8 cellular contexts compared by ENCODE assay signal in the genomic region with DNA sequence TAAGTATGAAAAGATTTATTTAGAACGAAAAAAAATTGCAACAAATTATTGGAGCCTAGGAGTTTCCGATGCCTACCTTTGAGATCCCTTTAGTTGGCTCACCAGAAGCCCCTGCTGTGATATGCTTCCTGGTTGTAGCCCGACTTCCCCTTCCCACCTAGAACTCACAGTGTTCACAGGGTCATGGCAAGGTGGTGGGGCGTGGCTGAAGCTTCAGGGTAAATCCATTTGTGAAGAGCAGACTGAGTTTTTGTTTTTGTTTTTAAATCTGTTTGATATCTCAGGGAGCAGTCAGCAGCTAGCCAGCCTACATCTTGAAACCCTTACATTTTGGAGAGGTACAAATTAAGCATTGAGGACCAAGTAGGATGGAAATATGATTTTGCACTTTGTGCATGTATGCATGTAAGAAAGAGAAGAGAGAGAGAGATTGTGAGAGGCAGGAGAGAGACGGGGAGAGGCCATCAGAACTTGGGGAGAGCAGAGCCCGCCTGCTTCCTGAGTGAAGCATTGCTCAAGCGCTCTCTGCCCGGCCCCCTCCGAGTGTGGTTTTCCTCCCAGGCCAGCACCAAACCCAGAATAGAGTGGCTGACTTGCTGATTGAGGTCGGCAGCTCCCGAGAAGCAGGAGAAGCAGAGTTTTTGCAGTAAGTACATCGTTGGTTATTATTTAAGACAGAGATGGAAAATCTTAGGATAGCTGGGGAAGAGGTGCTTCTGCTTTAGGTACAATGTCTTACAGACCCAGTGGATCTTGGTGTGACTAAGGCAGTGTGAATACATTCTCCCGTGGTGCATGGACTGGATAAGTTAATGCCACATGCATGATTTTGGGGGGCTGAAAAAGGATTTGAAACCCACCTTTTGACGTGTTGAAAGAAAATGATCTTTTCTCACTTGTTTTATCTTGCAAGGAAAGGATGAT.
A peak's percentile ranks its signal among the peaks of the same experiment; 100 is the strongest.
DNase-seq lines count a peak whose midpoint lies in the region; ATAC-seq, FAIRE-seq and TF ChIP-seq lines count a peak whose summit lies in the region.

No MANE protein-coding gene starts in this region.

- no peak overlapping the region for H3K4me2 ChIP-seq in IMR-90 (ENCODE audit: low read depth, low read length)

- BruUV-seq in IMR-90 (replicated peaks; lab: Mats Ljungman, UMichigan): no TSS peak

- peaks cover 17% of the 10 kb centered on the region; the same call in 1 of the 2 replicates for H3K27me3 ChIP-seq in IMR-90 (ENCODE audit: control insufficient read depth, insufficient read depth, low read length)

- peak; percentile 96 for FAIRE-seq in GM12891 (lab: Jason Lieb, UNC)

- no peak overlapping the region for H2BK15ac ChIP-seq in IMR-90 (ENCODE audit: low read depth, low read length)

- H3K36me3 ChIP-seq in IMR-90 (ENCODE audit: control insufficient read depth, insufficient read depth, low read length): no peaks in the 10 kb centered on the region

- no peak overlapping the region for H3K27ac ChIP-seq in IMR-90 (ENCODE audit: insufficient read depth, low read length)

- POLR2A ChIA-PET in IMR-90 (lab: Charles Lee; ENCODE audit: unreplicated experiment): no interaction called here

- no peak overlapping the region for H2BK120ac ChIP-seq in IMR-90 (ENCODE audit: low read depth, low read length)

- TF ChIP-seq POLR2A in GM12891 (IDR thresholded peaks at IDR 0.05; ENCODE audit: low read depth, low read length) (no peak), IMR-90 (IDR thresholded peaks at IDR 0.05; ENCODE audit: low read depth, low read length) (no peak)

- no peak for TF ChIP-seq RAD21 in IMR-90 (IDR thresholded peaks at IDR 0.05; ENCODE audit: low read length)

- H3K18ac ChIP-seq in IMR-90 (ENCODE audit: low read depth, low read length): no peak overlapping the region

- no peak overlapping the region for H2BK20ac ChIP-seq in IMR-90 (ENCODE audit: low read depth, low read length)

- H3K14ac ChIP-seq in IMR-90 (replicated peaks; ENCODE audit: low read depth, low read length): no peak overlapping the region

- H3K9me3 ChIP-seq in IMR-90 (ENCODE audit: control insufficient read depth, insufficient read depth, low read length): no peaks in the 10 kb centered on the region

- H4K91ac ChIP-seq in IMR-90 (ENCODE audit: insufficient read depth, low read depth, low read length): no peak overlapping the region

- no peak overlapping the region for H3K23ac ChIP-seq in IMR-90 (ENCODE audit: low read depth, low read length)

- peak; percentile 78 for ATAC-seq in IMR-90 (ENCODE audit: low read depth)
- peak; percentile 94 for ATAC-seq in left ventricle myocardium superior
- ATAC-seq in HG02763 (IDR thresholded peaks at IDR 0.05; ENCODE audit: unreplicated experiment): no peak

- in situ Hi-C loops in IMR-90 (cut with MboI; ENCODE audit: low sequenced_read_pairs): no loop called here

- no peaks in the 10 kb centered on the region for H4K20me1 ChIP-seq in IMR-90 (ENCODE audit: insufficient read depth, low read length)

- no peak overlapping the region for H2AK9ac ChIP-seq in IMR-90 (replicated peaks; ENCODE audit: low read depth, low read length, poor library complexity)

- H3K56ac ChIP-seq in IMR-90 (ENCODE audit: extremely low read depth, insufficient read depth, low read length): no peak overlapping the region

- no peaks in the 10 kb centered on the region for H3K79me1 ChIP-seq in IMR-90 (ENCODE audit: low read depth in 1 of 2, low read length in 2 of 2)

- 11% methylated on average over 4 of the region's 14 CpGs; no CpG with 5 or more reads in 1 of the 2 experiments for WGBS in IMR-90 (ENCODE audit: extremely low coverage in 2 of 2, insufficient read length in 1 of 2), 2 experiments

- no peak for DNase-seq in GM12891 (ENCODE audit: insufficient read length, low spot score)
- DNase-seq in IMR-90: peak; percentile 10
- peak; percentile 23 for DNase-seq in activated T-cell treated with anti-CD3 and anti-CD28 coated beads, Interleukin-2, amount 50 U/mL, for 1 hour
- peak; percentile 73 for DNase-seq in left ventricle myocardium superior
- DNase-seq in stimulated activated CD8-positive, alpha-beta memory T cell treated with anti-CD3 and anti-CD28 coated beads, Interleukin-4, amount 100 ng/mL, for 1 hour (ENCODE audit: low read depth in 2 of 2, low spot score in 1 of 2): peak; percentile 16 to 26
- DNase-seq in NCI-H524 treated with DMSO at 0.1 percent for 48 hours (lab: John Stamatoyannopoulos, UW): no peak
- DNase-seq in SHP77 treated with DMSO at 0.1 percent for 48 hours (lab: John Stamatoyannopoulos, UW): no peak

- no peaks in the 10 kb centered on the region; the same call in 1 of the 2 replicates for H3K4me1 ChIP-seq in IMR-90 (ENCODE audit: control insufficient read depth, insufficient read depth, low read length)

- no peak overlapping the region for H2AFZ ChIP-seq in IMR-90 (replicated peaks; ENCODE audit: low read length, poor library complexity)

- H2AK5ac ChIP-seq in IMR-90 (ENCODE audit: low read depth, low read length): no peak overlapping the region

- no peak overlapping the region for H3K4me3 ChIP-seq in IMR-90 (ENCODE audit: insufficient read depth, low read depth, low read length)

- H4K5ac ChIP-seq in IMR-90 (ENCODE audit: low read depth, low read length): no peak overlapping the region

- no peak overlapping the region for H3K4ac ChIP-seq in IMR-90 (ENCODE audit: low read depth, low read length)

- dilution Hi-C loops in IMR-90 (cut with HindIII; ENCODE audit: low sequenced_read_pairs, unreplicated experiment): no loop called here

- no peaks in the 10 kb centered on the region for H3K9me1 ChIP-seq in IMR-90 (ENCODE audit: insufficient read depth, low read length)

- H3K9ac ChIP-seq in IMR-90 (ENCODE audit: low read depth, low read length): no peak overlapping the region

- no peak for TF ChIP-seq CTCF in IMR-90 (conservative IDR thresholded peaks at IDR 0.05; ENCODE audit: low read depth, low read length)

- no peak overlapping the region for H2BK5ac ChIP-seq in IMR-90 (ENCODE audit: low read depth, low read length, poor library complexity, severe bottlenecking)

- H4K8ac ChIP-seq in IMR-90 (ENCODE audit: low read depth in 2 of 2, low read length in 2 of 2): no peak overlapping the region

- CTCF ChIA-PET in IMR-90 (lab: Yijun Ruan, JAX): no interaction called here

- intact Hi-C loops in IMR-90 (cut with micrococcal nuclease): no loop called here
- intact Hi-C loops in left ventricle myocardium superior (cut with micrococcal nuclease): no loop called here

TF ChIP-seq in GM12891, 5 proteins besides CTCF, POLR2A, EP300 and RAD21:
- TF ChIP-seq POU2F2 (IDR thresholded peaks at IDR 0.05; ENCODE audit: low read depth, low read length): no peak
- no peak for TF ChIP-seq PAX5 (IDR thresholded peaks at IDR 0.05; ENCODE audit: insufficient read depth, low read length, severe bottlenecking)
- TF ChIP-seq TAF1 (IDR thresholded peaks at IDR 0.05; ENCODE audit: low read depth, low read length): no peak
- peak; percentile 69 for TF ChIP-seq SPI1 (IDR thresholded peaks at IDR 0.05; ENCODE audit: low read depth, low read length)
- TF ChIP-seq POLR2AphosphoS5 (IDR thresholded peaks at IDR 0.05; ENCODE audit: low read depth, low read length): no peak

TF ChIP-seq in IMR-90, 13 proteins besides CTCF, POLR2A, EP300 and RAD21:
- TF ChIP-seq FOS (IDR thresholded peaks at IDR 0.05; ENCODE audit: low read depth, low read length) (no peak), SMC3 (IDR thresholded peaks at IDR 0.05; ENCODE audit: low read depth, low read length) (no peak), RFX5 (IDR thresholded peaks at IDR 0.05; ENCODE audit: low read depth, low read length) (no peak), MAZ (IDR thresholded peaks at IDR 0.05; ENCODE audit: borderline replicate concordance, low read depth, low read length) (no peak), MXI1 (IDR thresholded peaks at IDR 0.05; ENCODE audit: borderline replicate concordance, low read depth, low read length) (no peak), BHLHE40 (IDR thresholded peaks at IDR 0.05; ENCODE audit: low read depth, low read length) (no peak), CEBPB (IDR thresholded peaks at IDR 0.05; ENCODE audit: low read depth, low read length) (no peak), CHD1 (IDR thresholded peaks at IDR 0.05; ENCODE audit: low read depth, low read length) (no peak), MAFK (IDR thresholded peaks at IDR 0.05; ENCODE audit: low read depth, low read length) (no peak), RCOR1 (IDR thresholded peaks at IDR 0.05; ENCODE audit: insufficient replicate concordance, low read length) (no peak), NFE2L2 (IDR thresholded peaks at IDR 0.05; ENCODE audit: low read depth, low read length) (no peak)
- TF ChIP-seq, protein P1, sequence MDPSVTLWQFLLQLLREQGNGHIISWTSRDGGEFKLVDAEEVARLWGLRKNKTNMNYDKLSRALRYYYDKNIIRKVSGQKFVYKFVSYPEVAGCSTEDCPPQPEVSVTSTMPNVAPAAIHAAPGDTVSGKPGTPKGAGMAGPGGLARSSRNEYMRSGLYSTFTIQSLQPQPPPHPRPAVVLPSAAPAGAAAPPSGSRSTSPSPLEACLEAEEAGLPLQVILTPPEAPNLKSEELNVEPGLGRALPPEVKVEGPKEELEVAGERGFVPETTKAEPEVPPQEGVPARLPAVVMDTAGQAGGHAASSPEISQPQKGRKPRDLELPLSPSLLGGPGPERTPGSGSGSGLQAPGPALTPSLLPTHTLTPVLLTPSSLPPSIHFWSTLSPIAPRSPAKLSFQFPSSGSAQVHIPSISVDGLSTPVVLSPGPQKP (IDR thresholded peaks at IDR 0.05; ENCODE audit: borderline replicate concordance, low read depth, low read length): no peak
- TF ChIP-seq, protein P2, sequence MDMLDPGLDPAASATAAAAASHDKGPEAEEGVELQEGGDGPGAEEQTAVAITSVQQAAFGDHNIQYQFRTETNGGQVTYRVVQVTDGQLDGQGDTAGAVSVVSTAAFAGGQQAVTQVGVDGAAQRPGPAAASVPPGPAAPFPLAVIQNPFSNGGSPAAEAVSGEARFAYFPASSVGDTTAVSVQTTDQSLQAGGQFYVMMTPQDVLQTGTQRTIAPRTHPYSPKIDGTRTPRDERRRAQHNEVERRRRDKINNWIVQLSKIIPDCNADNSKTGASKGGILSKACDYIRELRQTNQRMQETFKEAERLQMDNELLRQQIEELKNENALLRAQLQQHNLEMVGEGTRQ (IDR thresholded peaks at IDR 0.05; ENCODE audit: low read depth, low read length): no peak

Comparison
In these comparisons a context has a peak if more than half of its experiments do, and no peak if none do; other contexts are left out.
1. DNase-seq: peak in IMR-90 (single experiment), activated T-cell treated with anti-CD3 and anti-CD28 coated beads, Interleukin-2, amount 50 U/mL, for 1 hour (single experiment), left ventricle myocardium superior (single experiment) and stimulated activated CD8-positive, alpha-beta memory T cell treated with anti-CD3 and anti-CD28 coated beads, Interleukin-4, amount 100 ng/mL, for 1 hour (2 of 2); none in GM12891 (single experiment), NCI-H524 treated with DMSO at 0.1 percent for 48 hours (single experiment) and SHP77 treated with DMSO at 0.1 percent for 48 hours (single experiment).